ENCODE assay signal across 8 cellular contexts in the genomic region with DNA sequence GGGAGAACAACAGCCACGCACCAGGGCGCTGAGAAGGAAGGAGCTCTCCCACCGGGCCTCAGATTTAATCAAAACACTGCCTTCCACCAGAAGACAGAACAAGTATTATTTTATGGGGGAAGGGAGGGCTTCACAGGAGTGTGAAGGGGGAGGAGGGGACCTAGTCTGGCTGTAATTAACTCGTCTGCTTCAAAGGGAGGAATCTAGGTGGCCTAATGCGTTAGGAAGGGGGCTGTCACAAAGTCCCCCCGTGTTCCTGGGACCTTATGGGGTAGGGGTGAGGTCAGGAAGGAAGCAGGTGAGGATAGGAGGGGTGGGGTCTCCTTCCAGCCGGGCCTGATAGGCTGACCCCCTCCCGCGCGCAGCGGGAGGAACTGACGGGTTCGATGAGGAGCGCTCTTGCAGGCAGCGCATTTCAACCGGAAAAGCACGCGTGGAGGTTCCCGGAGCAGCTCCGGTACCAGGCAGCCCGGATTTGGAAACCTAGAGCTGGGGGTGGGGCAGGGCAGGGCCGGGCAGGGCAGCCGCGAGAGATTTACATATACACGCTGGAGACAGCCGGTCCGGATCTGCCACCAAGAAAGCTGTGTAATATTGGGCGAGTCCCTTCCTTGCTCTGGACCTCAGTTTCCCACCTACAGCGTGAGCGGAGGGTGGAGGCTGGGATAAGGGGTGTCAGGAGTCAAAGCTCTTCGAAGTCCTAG. TPM values are rescaled to one million over a fixed set of nuclear protein-coding genes. Genes with fewer than 3 reads are reported as not detected.
DNase-seq lines count a peak whose midpoint lies in the region; ATAC-seq, FAIRE-seq and TF ChIP-seq lines count a peak whose summit lies in the region.

No MANE protein-coding gene starts in this region.

- H2AFZ ChIP-seq in OCI-LY3 (ENCODE audit: low read depth, low read length) (no peak overlapping the region), keratinocyte (ENCODE audit: control insufficient read depth, low read length) (no peak overlapping the region), smooth muscle cell (ENCODE audit: low read depth) (no peak overlapping the region)

- H3F3A ChIP-seq in DOHH2 (ENCODE audit: control insufficient read depth, insufficient read depth) (no peaks in the 10 kb centered on the region), smooth muscle cell (ENCODE audit: low read depth) (peaks cover 35% of the 10 kb centered on the region)

- H3K27ac ChIP-seq in DOHH2 (ENCODE audit: low read depth, low read length) (no peak overlapping the region), OCI-LY3 (ENCODE audit: low read length) (no peak overlapping the region), body of pancreas (peak overlapping the region; percentile 96 to 99 (median 98)), keratinocyte (ENCODE audit: control insufficient read depth, insufficient read depth, low read length) (peak overlapping the region; percentile 61), smooth muscle cell (ENCODE audit: low read depth) (peak overlapping the region; percentile 57)

- H3K9me3 ChIP-seq in DOHH2 (ENCODE audit: control insufficient read depth, insufficient read depth, low read length) (no peaks in the 10 kb centered on the region), OCI-LY3 (ENCODE audit: insufficient read depth, low read length) (no peaks in the 10 kb centered on the region), body of pancreas (no peaks in the 10 kb centered on the region), keratinocyte (ENCODE audit: control insufficient read depth, low read depth, low read length) (no peaks in the 10 kb centered on the region), smooth muscle cell (replicated peaks; ENCODE audit: low read depth) (no peaks in the 10 kb centered on the region)

- FAIRE-seq in keratinocyte (lab: Jason Lieb, UNC) (no peak), RCC 7860 (lab: Jason Lieb, UNC) (no peak)

- H3K9me1 ChIP-seq in keratinocyte (ENCODE audit: control insufficient read depth, extremely low read depth, insufficient read depth, low read length), result peaks cover 5% of the 10 kb centered on the region

- H3K27me3 ChIP-seq in DOHH2 (ENCODE audit: control insufficient read depth, low read length) (peaks cover 53% of the 10 kb centered on the region), OCI-LY3 (ENCODE audit: low read depth, low read length) (peaks cover 6% of the 10 kb centered on the region; the same call in 1 of the 2 replicates), body of pancreas (no peaks in the 10 kb centered on the region), keratinocyte (ENCODE audit: control insufficient read depth, extremely low read depth, insufficient read depth, low read length) (no peaks in the 10 kb centered on the region), smooth muscle cell (ENCODE audit: low read depth) (no peaks in the 10 kb centered on the region)

- H3K36me3 ChIP-seq in DOHH2 (ENCODE audit: control insufficient read depth, low read length), result no peaks in the 10 kb centered on the region
- H3K36me3 ChIP-seq in OCI-LY3 (replicated peaks; ENCODE audit: low read depth, low read length), result no peaks in the 10 kb centered on the region
- H3K36me3 ChIP-seq in body of pancreas (replicated peaks in 1 of 2; ENCODE audit: insufficient read depth in 1 of 2, low read depth in 2 of 2), result no peaks in the 10 kb centered on the region
- H3K36me3 ChIP-seq in keratinocyte (ENCODE audit: control insufficient read depth in 2 of 2, extremely low read depth in 1 of 2, insufficient read depth in 2 of 2, low read length in 2 of 2), result peaks cover 3 to 6% of the 10 kb centered on the region in 2 experiments
- H3K36me3 ChIP-seq in smooth muscle cell (ENCODE audit: low read depth), result no peaks in the 10 kb centered on the region

- ATAC-seq in body of pancreas (peak; percentile 13), GM21367 (IDR thresholded peaks at IDR 0.05; ENCODE audit: unreplicated experiment) (no peak)

- DNase-seq in body of pancreas, result peak; percentile 70 to 77 (median 72)
- no peak for DNase-seq in keratinocyte (ENCODE audit: low read depth, low spot score)
- DNase-seq in smooth muscle cell (lab: John Stamatoyannopoulos, UW; ENCODE audit: unreplicated experiment), result no peak
- DNase-seq in RCC 7860 (ENCODE audit: low spot score), result no peak
- DNase-seq in SW 1271 (lab: John Stamatoyannopoulos, UW), result no peak

- no peak overlapping the region for H3K4me3 ChIP-seq in DOHH2 (ENCODE audit: low read length)
- H3K4me3 ChIP-seq in OCI-LY3 (ENCODE audit: low read length), result no peak overlapping the region
- peak overlapping the region; percentile 85 to 98 for H3K4me3 ChIP-seq in body of pancreas
- peak overlapping the region; percentile 74 to 97 (median 81) for H3K4me3 ChIP-seq in keratinocyte (ENCODE audit: control insufficient read depth in 2 of 3, extremely low read depth in 1 of 3, insufficient read depth in 2 of 3, low read depth in 1 of 3, low read length in 3 of 3)
- peak overlapping the region; percentile 99 for H3K4me3 ChIP-seq in smooth muscle cell

- no peak overlapping the region for H3K9ac ChIP-seq in OCI-LY3 (ENCODE audit: low read length)
- peak overlapping the region; percentile 84 for H3K9ac ChIP-seq in keratinocyte (ENCODE audit: control insufficient read depth, extremely low read depth, insufficient read depth, low read length)
- peak overlapping the region; percentile 94 for H3K9ac ChIP-seq in smooth muscle cell (ENCODE audit: low read depth)

- intact Hi-C loops in body of pancreas (cut with DNase I), result loop anchor here (10.0 kb wide), 1 partner anchor 52 kb away; no protein-coding TSS in a partner anchor

- peak; percentile 52 to 66 (median 59) for TF ChIP-seq POLR2A in body of pancreas (IDR thresholded peaks at IDR 0.05)

- no peaks in the 10 kb centered on the region for H3K79me2 ChIP-seq in DOHH2 (ENCODE audit: control insufficient read depth, low read length)
- H3K79me2 ChIP-seq in OCI-LY3 (ENCODE audit: low read length), result no peaks in the 10 kb centered on the region; the same call in none of the 2 replicates
- peaks cover 65% of the 10 kb centered on the region for H3K79me2 ChIP-seq in keratinocyte (ENCODE audit: control insufficient read depth, insufficient read depth, low read length)
- H3K79me2 ChIP-seq in smooth muscle cell (ENCODE audit: low read depth), result peaks cover 55% of the 10 kb centered on the region

- H3K9me2 ChIP-seq in DOHH2 (replicated peaks; ENCODE audit: control insufficient read depth, low read length), result no peaks in the 10 kb centered on the region

- TF ChIP-seq CTCF in DOHH2 (IDR thresholded peaks at IDR 0.05; ENCODE audit: low read depth, low read length, poor library complexity, severe bottlenecking) (no peak), OCI-LY3 (IDR thresholded peaks at IDR 0.05; ENCODE audit: low read depth, low read length) (no peak), body of pancreas (IDR thresholded peaks at IDR 0.05) (no peak), keratinocyte (optimal IDR thresholded peaks at IDR 0.05 in 1 of 3, IDR thresholded peaks at IDR 0.05 in 1 of 3, conservative IDR thresholded peaks at IDR 0.05 in 1 of 3; ENCODE audit: extremely low read depth in 1 of 3, insufficient read depth in 2 of 3, low read length in 3 of 3) (no peak), smooth muscle cell (IDR thresholded peaks at IDR 0.05; ENCODE audit: borderline replicate concordance, insufficient read depth, poor library complexity, severe bottlenecking) (no peak)

- H3K4me1 ChIP-seq in DOHH2 (ENCODE audit: control insufficient read depth, low read length), result peaks cover 9% of the 10 kb centered on the region; the same call in 1 of the 2 replicates
- peaks cover 30% of the 10 kb centered on the region for H3K4me1 ChIP-seq in OCI-LY3 (ENCODE audit: low read length)
- peaks cover 51% of the 10 kb centered on the region for H3K4me1 ChIP-seq in body of pancreas
- peaks cover 27% of the 10 kb centered on the region for H3K4me1 ChIP-seq in keratinocyte (ENCODE audit: control insufficient read depth, extremely low read depth, insufficient read depth, low read length)
- H3K4me1 ChIP-seq in smooth muscle cell (ENCODE audit: low read depth), result peaks cover 42% of the 10 kb centered on the region

- WGBS in body of pancreas, 2 donors, result 1 to 6% methylated on average over 20 to 31 of the region's 31 CpGs
- under 1% methylated on average over 31 of the region's 31 CpGs for WGBS in smooth muscle cell (ENCODE audit: low lambda C conversion rate)

- dilution Hi-C loops in keratinocyte (cut with MboI; ENCODE audit: extremely low pct_ligation_motif_present, low sequenced_read_pairs), result loop anchor here (25.0 kb wide), 1 partner anchor 95 kb away; no protein-coding TSS in a partner anchor

- H3K4me2 ChIP-seq in DOHH2 (ENCODE audit: low read length) (peak overlapping the region; percentile 37), OCI-LY3 (ENCODE audit: low read length) (0 out of 2 replicates have a peak overlapping the region, but pooled peaks have one; percentile 34), keratinocyte (ENCODE audit: control insufficient read depth, extremely low read depth, insufficient read depth, low read depth, low read length) (peak overlapping the region; percentile 89), smooth muscle cell (peak overlapping the region; percentile 99)

- H4K20me1 ChIP-seq in DOHH2 (ENCODE audit: control insufficient read depth, insufficient read depth, low read depth, low read length) (no peaks in the 10 kb centered on the region), OCI-LY3 (ENCODE audit: insufficient read depth, low read length) (peaks cover 3% of the 10 kb centered on the region; the same call in 1 of the 2 replicates), keratinocyte (ENCODE audit: control insufficient read depth, extremely low read depth, insufficient read depth, low read length) (peaks cover 12% of the 10 kb centered on the region), smooth muscle cell (ENCODE audit: low read depth) (peaks cover 64% of the 10 kb centered on the region)

RNA-seq across cellular contexts. Expression of a gene that starts 2.0 kb away (rescaled TPM):
- 10 to 100 TPM; 25.2 to 29.3 TPM for total RNA-seq in body of pancreas
- polyA plus RNA-seq in keratinocyte, result 9.4 to 18.0 TPM (median 10.9 TPM) in 3 replicates
- 10.8 TPM for polyA plus RNA-seq in keratinocyte (2011; ENCODE audit: low read depth)
- 9.2 and 13.0 TPM in 2 replicates for polyA plus RNA-seq in keratinocyte (2011; cell fraction: cytosol; rRNA removed)
- 12.5 and 15.5 TPM in 2 replicates for polyA plus RNA-seq in keratinocyte (2011; cell fraction: nucleus; rRNA removed)
- polyA plus RNA-seq in keratinocyte (2012; ENCODE audit: low replicate concordance), result 19.8 and 20.4 TPM in 2 replicates
- polyA minus RNA-seq in keratinocyte, result 11.6 to 24.3 TPM (median 12.2 TPM) in 3 replicates
- polyA minus RNA-seq in keratinocyte (2011; cell fraction: cytosol; rRNA and poly(A)+ RNA removed), result 17.5 TPM
- 17.8 and 18.4 TPM in 2 replicates for polyA minus RNA-seq in keratinocyte (2011; cell fraction: nucleus; rRNA and poly(A)+ RNA removed)
- 14.3 and 16.4 TPM in 2 replicates for total RNA-seq in smooth muscle cell
- polyA plus RNA-seq in smooth muscle cell, result 32.4 and 35.0 TPM in 2 replicates

Comparison
In these comparisons a context has a peak if more than half of its experiments do, and no peak if none do; other contexts are left out.
1. H3K27ac ChIP-seq: peak in body of pancreas (4 of 4), keratinocyte (single experiment) and smooth muscle cell (single experiment); none in DOHH2 (single experiment) and OCI-LY3 (single experiment).
2. H3K4me2 ChIP-seq: peak in every context shown above with its lines; median percentile 99 in smooth muscle cell; 89 in keratinocyte; 37 in DOHH2; 34 in OCI-LY3.
3. H3K4me3 ChIP-seq: peak in body of pancreas (2 of 2), keratinocyte (3 of 3) and smooth muscle cell (single experiment); none in DOHH2 (single experiment) and OCI-LY3 (single experiment).
4. DNase-seq: peak in body of pancreas (4 of 4); none in keratinocyte (single experiment), smooth muscle cell (single experiment), RCC 7860 (single experiment) and SW 1271 (0 of 2).